In genomic region chr17:31425646-31426045, GRCh38 we compare ENCODE assay signal across 16 cellular contexts. TPM values are rescaled to one million over a fixed set of nuclear protein-coding genes. Genes with fewer than 3 reads are reported as not detected.
A peak's percentile ranks its signal among the peaks of the same experiment; 100 is the strongest.
DNase-seq lines count a peak whose midpoint lies in the region; ATAC-seq, FAIRE-seq and TF ChIP-seq lines count a peak whose summit lies in the region.
"Had no signal": no experiment of that assay in that cellular context is flagged by ENCODE, and none has a peak within 500 bp of the region (broad histone marks: within the 10 kb centered on the region; RNA-seq: fewer than 3 reads in every experiment).

No MANE protein-coding gene starts in this region.

- no peak for ATAC-seq in HG02852 (IDR thresholded peaks at IDR 0.05; ENCODE audit: unreplicated experiment)
- ATAC-seq: activated CD4-positive, CD25-positive, alpha-beta regulatory T cell treated with anti-CD3 and anti-CD28 coated beads, Interleukin-2, amount 50 U/mL, for 24 hours; activated T-cell treated with anti-CD3 and anti-CD28 coated beads, Interleukin-2, amount 50 U/mL, for 72 hours; naive thymus-derived CD8-positive, alpha-beta T cell had no signal

- H3K4me1 Mint-ChIP-seq in neural progenitor cell = peaks cover 11% of the 10 kb centered on the region
- H3K4me1 Mint-ChIP-seq: B cell had no signal

- peaks cover 2% of the 10 kb centered on the region for H3K27me3 Mint-ChIP-seq in neural progenitor cell (ENCODE audit: insufficient read depth, low read depth)

- H3K4me1 ChIP-seq in BLaER1 = peaks cover 44% of the 10 kb centered on the region
- peaks cover 13% of the 10 kb centered on the region for H3K4me1 ChIP-seq in neural progenitor cell
- no peaks in the 10 kb centered on the region for H3K4me1 ChIP-seq in esophagus squamous epithelium

- no peak for TF ChIP-seq POLR2A in esophagus squamous epithelium (IDR thresholded peaks at IDR 0.05)

- H3K4me2 ChIP-seq in BLaER1 (peak overlapping the region; percentile 74), neural progenitor cell (peak overlapping the region; percentile 57)

- H3K79me2 ChIP-seq in neural progenitor cell (ENCODE audit: low read depth) = no peaks in the 10 kb centered on the region

- intact Hi-C loops in head of caudate nucleus (cut with DNase I) (no loop called here), esophagus squamous epithelium (cut with DNase I) (no loop called here)

- no peak overlapping the region for H3K4me3 Mint-ChIP-seq in neural progenitor cell
- H3K4me3 Mint-ChIP-seq: activated T-cell treated with anti-CD3 and anti-CD28 coated beads, Interleukin-2, amount 50 U/mL, for 72 hours; B cell; naive thymus-derived CD8-positive, alpha-beta T cell had no signal

- H3K27me3 ChIP-seq in BLaER1 (no peaks in the 10 kb centered on the region), neural progenitor cell (no peaks in the 10 kb centered on the region), esophagus squamous epithelium (peaks cover 0 to 54% (median 0%) of the 10 kb centered on the region in 4 donors)

- H4K20me1 ChIP-seq in BLaER1 = no peaks in the 10 kb centered on the region
- no peaks in the 10 kb centered on the region for H4K20me1 ChIP-seq in neural progenitor cell (ENCODE audit: low read depth)

- TF ChIP-seq CTCF in neural progenitor cell (IDR thresholded peaks at IDR 0.05) (no peak), esophagus squamous epithelium (IDR thresholded peaks at IDR 0.05) (no peak)

- H3F3A ChIP-seq in neural progenitor cell (ENCODE audit: low read depth) = peaks cover 20% of the 10 kb centered on the region

- 59% methylated on average over 2 of the region's 10 CpGs; no CpG with 5 or more reads in 1 of the 2 donors for WGBS in esophagus squamous epithelium, 2 donors

- H3K9me3 ChIP-seq in BLaER1 (peaks cover 21% of the 10 kb centered on the region), neural progenitor cell (ENCODE audit: low read depth) (no peaks in the 10 kb centered on the region), esophagus squamous epithelium (no peaks in the 10 kb centered on the region)

- H3K9me3 Mint-ChIP-seq in neural progenitor cell = peaks cover 8% of the 10 kb centered on the region

- H3K36me3 ChIP-seq in BLaER1 = no peaks in the 10 kb centered on the region
- no peaks in the 10 kb centered on the region for H3K36me3 ChIP-seq in neural progenitor cell
- no peaks in the 10 kb centered on the region for H3K36me3 ChIP-seq in esophagus squamous epithelium
- H3K36me3 ChIP-seq: brain microvascular endothelial cell had no signal

- H3K4me3 ChIP-seq in BLaER1 (no peak overlapping the region), neural progenitor cell (no peak overlapping the region), esophagus squamous epithelium (no peak overlapping the region)

- no peak overlapping the region for H2AFZ ChIP-seq in neural progenitor cell (replicated peaks)

- no peak for FAIRE-seq in frontal cortex (lab: Jason Lieb, UNC)
- FAIRE-seq: G401.6 had no signal

- H3K27ac Mint-ChIP-seq in neural progenitor cell = peak overlapping the region; percentile 81
- H3K27ac Mint-ChIP-seq: activated T-cell treated with anti-CD3 and anti-CD28 coated beads, Interleukin-2, amount 50 U/mL, for 72 hours; B cell; naive thymus-derived CD8-positive, alpha-beta T cell had no signal

- H3K27ac ChIP-seq in BLaER1 (peak overlapping the region; percentile 60; the same call in 1 of the 2 replicates), neural progenitor cell (no peak overlapping the region), esophagus squamous epithelium (no peak overlapping the region)
- H3K27ac ChIP-seq: brain microvascular endothelial cell, epithelial cell of prostate had no signal

- peak; percentile 49 for DNase-seq in NCI-H1694 (lab: John Stamatoyannopoulos, UW)
- DNase-seq in head of caudate nucleus = peak in 39 of 42 donors; percentile 39 to 84 (median 69)
- peak; percentile 21 for DNase-seq in neural progenitor cell (ENCODE audit: low spot score)
- no peak for DNase-seq in frontal cortex (ENCODE audit: low spot score in 2 of 2)
- DNase-seq in mucosa of gallbladder (ENCODE audit: low spot score) = no peak
- DNase-seq in esophagus squamous epithelium (lab: John Stamatoyannopoulos, UW) = no peak
- DNase-seq: activated T-cell treated with anti-CD3 and anti-CD28 coated beads, Interleukin-2, amount 50 U/mL, for 72 hours; MM.1S; naive thymus-derived CD8-positive, alpha-beta T cell had no signal

- H3K9ac ChIP-seq in BLaER1 = no peak overlapping the region; the same call in 1 of the 2 replicates
- no peak overlapping the region for H3K9ac ChIP-seq in neural progenitor cell

- no peaks in the 10 kb centered on the region for H3K36me3 Mint-ChIP-seq in neural progenitor cell

RNA-seq across cellular contexts. Expression of gene RAB11FIP4, which starts 34.2 kb away (rescaled TPM):
- total RNA-seq in neural progenitor cell (ENCODE audit: low replicate concordance) (10.2 and 19.1 TPM in 2 replicates), frontal cortex (48.1 TPM), mucosa of gallbladder (37.6 TPM), esophagus squamous epithelium (10 to 100 TPM in 3 of 4 donors, 1 to 10 TPM in 1; 9.9 to 23.6 (median 16.1) TPM)

Comparison
In these comparisons a context has a peak if more than half of its experiments do, and no peak if none do; other contexts are left out.
1. DNase-seq: peak in NCI-H1694 (single experiment), head of caudate nucleus (39 of 42) and neural progenitor cell (single experiment); none in frontal cortex (0 of 2), mucosa of gallbladder (single experiment) and esophagus squamous epithelium (single experiment).